ENCODE assay signal across 24 cellular contexts in the genomic region with DNA sequence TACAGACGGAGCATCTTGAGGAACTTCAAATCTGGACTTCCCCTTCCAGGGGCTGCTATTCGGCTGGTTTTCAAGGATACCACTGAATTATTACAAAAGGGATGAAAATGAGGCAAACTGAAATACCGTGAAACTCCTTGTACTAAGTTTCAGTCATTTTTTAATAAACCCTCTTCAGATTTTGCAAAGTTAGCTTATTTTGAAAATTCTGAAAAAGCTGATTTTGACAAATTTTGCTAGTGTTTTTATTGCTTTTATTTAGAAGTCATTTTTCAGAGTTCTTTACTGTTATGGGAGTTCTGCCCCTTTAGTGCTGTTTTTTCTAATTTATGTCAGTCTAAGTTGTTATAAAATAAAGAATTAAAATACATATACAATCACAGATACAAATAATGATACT.
A peak's percentile ranks its signal among the peaks of the same experiment; 100 is the strongest.
DNase-seq lines count a peak whose midpoint lies in the region; ATAC-seq, FAIRE-seq and TF ChIP-seq lines count a peak whose summit lies in the region.
"Had no signal": no experiment of that assay in that cellular context is flagged by ENCODE, and none has a peak within 500 bp of the region (broad histone marks: within the 10 kb centered on the region; RNA-seq: fewer than 3 reads in every experiment).

No MANE protein-coding gene starts in this region.

- H3K4me3 ChIP-seq in HepG2 (replicated peaks in 1 of 3; ENCODE audit: insufficient read depth in 1 of 3, low read depth in 2 of 3, low read length in 3 of 3), result no peak overlapping the region
- no peak overlapping the region for H3K4me3 ChIP-seq in right lobe of liver
- H3K4me3 ChIP-seq in NB4 (ENCODE audit: low read depth, low read length), result no peak overlapping the region
- H3K4me3 ChIP-seq in left ventricle myocardium inferior, result no peak overlapping the region
- H3K4me3 ChIP-seq: BLaER1, GM12878 had no signal

- 0% methylated on average over 3 of the region's 3 CpGs for WGBS in HepG2 (ENCODE audit: low lambda C conversion rate)
- 54% methylated on average over 3 of the region's 3 CpGs for WGBS in right lobe of liver (ENCODE audit: insufficient coverage, low coverage, low lambda C conversion rate, missing lambda C conversion rate)

- in situ Hi-C loops in HepG2 (cut with HindIII; ENCODE audit: extremely low pct_ligation_motif_present, low pct_unique_long_range_greater_than_20kb), result no loop called here

- H3K9me3 ChIP-seq in HepG2 (ENCODE audit: low read length) (peaks cover 40% of the 10 kb centered on the region), right lobe of liver (no peaks in the 10 kb centered on the region), left ventricle myocardium inferior (replicated peaks) (peaks cover 37% of the 10 kb centered on the region)
- H3K9me3 ChIP-seq: BE2C had no signal

- no peak for TF ChIP-seq RAD21 in HepG2 (CRISPR knock-in tag; IDR thresholded peaks at IDR 0.05)

- CTCF ChIA-PET in HepG2 (lab: Yijun Ruan, JAX; ENCODE audit: low intra/inter-chr PET ratio, low total read pairs), result no interaction called here

- FAIRE-seq in HepG2 (lab: Jason Lieb, UNC), result no peak
- FAIRE-seq: GM12878, GM12892, GM18507 had no signal

- H3K36me3 ChIP-seq in HepG2 (replicated peaks in 1 of 2; ENCODE audit: control insufficient read depth in 1 of 2, insufficient read depth in 2 of 2, low read length in 2 of 2), result no peaks in the 10 kb centered on the region
- H3K36me3 ChIP-seq in right lobe of liver, result no peaks in the 10 kb centered on the region
- H3K36me3 ChIP-seq in left ventricle myocardium inferior, result no peaks in the 10 kb centered on the region
- H3K36me3 ChIP-seq: BE2C had no signal

- H4K20me1 ChIP-seq in HepG2 (ENCODE audit: insufficient read depth, low read length), result no peaks in the 10 kb centered on the region
- H4K20me1 ChIP-seq: BLaER1 had no signal

- no TSS peak for BruUV-seq in HepG2 (replicated peaks; lab: Mats Ljungman, UMichigan)

- no peaks in the 10 kb centered on the region for H3K79me2 ChIP-seq in HepG2 (ENCODE audit: insufficient read depth, low read length)

- intact Hi-C loops in HepG2 (cut with micrococcal nuclease; ENCODE audit: unreplicated experiment), result no loop called here
- intact Hi-C loops in right lobe of liver (cut with DNase I), result no loop called here
- intact Hi-C loops in left ventricle myocardium inferior (cut with micrococcal nuclease), result no loop called here

- DNase-seq in HepG2 (ENCODE audit: low spot score) (no peak), right lobe of liver (no peak), NB4 (ENCODE audit: low read depth) (peak; percentile 12), left ventricle myocardium inferior (no peak)
- DNase-seq in activated CD4-positive, CD25-positive, alpha-beta regulatory T cell treated with anti-CD3 and anti-CD28 coated beads, Interleukin-2, amount 50 U/mL, for 72 hours, result no peak
- DNase-seq: ACHN; BE2C; C1 segment of cervical spinal cord; CD4-positive, alpha-beta memory T cell; CD4-positive, CD25-positive, alpha-beta regulatory T cell; CD8-positive, alpha-beta memory T cell; COR-L47; DMS 273 treated with DMSO at 0.1 percent for 48 hours; DMS153; DMS53; DMS79; DND-41; EL; GDM1 had no signal

- H3K4me2 ChIP-seq in HepG2 (ENCODE audit: low read depth, low read length), result no peak overlapping the region
- H3K4me2 ChIP-seq: BLaER1 had no signal

- TF ChIP-seq EP300 in HepG2 (IDR thresholded peaks at IDR 0.05; ENCODE audit: low read depth in 2 of 2, low read length in 2 of 2) (no peak), HepG2 (CRISPR knock-in tag; IDR thresholded peaks at IDR 0.05; ENCODE audit: borderline replicate concordance) (no peak)

- no peaks in the 10 kb centered on the region for H3K27me3 ChIP-seq in HepG2 (ENCODE audit: control insufficient read depth in 1 of 2, insufficient read depth in 2 of 2, low read length in 2 of 2)
- no peaks in the 10 kb centered on the region for H3K27me3 ChIP-seq in right lobe of liver
- H3K27me3 ChIP-seq in left ventricle myocardium inferior (ENCODE audit: low read depth), result no peaks in the 10 kb centered on the region
- H3K27me3 ChIP-seq: BE2C, BLaER1 had no signal

- ATAC-seq in HepG2 (no peak), right lobe of liver (no peak)
- ATAC-seq: GM12878 had no signal

- TF ChIP-seq CTCF in HepG2 (CRISPR knock-in tag; IDR thresholded peaks at IDR 0.05) (no peak), right lobe of liver (IDR thresholded peaks at IDR 0.05) (no peak), NB4 (IDR thresholded peaks at IDR 0.05; ENCODE audit: low read depth, low read length) (no peak), left ventricle myocardium inferior (IDR thresholded peaks at IDR 0.05; ENCODE audit: borderline replicate concordance) (no peak)

- POLR2A ChIA-PET in HepG2 (lab: Yijun Ruan, JAX), result no interaction called here

- H3K4me1 ChIP-seq in HepG2 (ENCODE audit: insufficient read depth, low read length) (no peaks in the 10 kb centered on the region), right lobe of liver (no peaks in the 10 kb centered on the region), left ventricle myocardium inferior (no peaks in the 10 kb centered on the region)
- H3K4me1 ChIP-seq: BE2C, BLaER1 had no signal

- no peak overlapping the region for H3K27ac ChIP-seq in HepG2 (ENCODE audit: extremely low read length, insufficient read depth, low read length)
- no peak overlapping the region for H3K27ac ChIP-seq in right lobe of liver
- no peak overlapping the region for H3K27ac ChIP-seq in left ventricle myocardium inferior (replicated peaks)
- H3K27ac ChIP-seq: 22Rv1, BLaER1 had no signal

- no peak for TF ChIP-seq POLR2A in HepG2 (IDR thresholded peaks at IDR 0.05; ENCODE audit: insufficient read depth in 1 of 2, low read depth in 2 of 2, low read length in 2 of 2)
- TF ChIP-seq POLR2A in right lobe of liver (IDR thresholded peaks at IDR 0.05), result no peak
- TF ChIP-seq POLR2A in NB4 (IDR thresholded peaks at IDR 0.05; ENCODE audit: extremely low read depth, insufficient read length), result no peak

- no peak overlapping the region for H3K9ac ChIP-seq in HepG2 (ENCODE audit: insufficient read depth, low read depth, low read length)
- H3K9ac ChIP-seq: BLaER1 had no signal

- no peak overlapping the region for H2AFZ ChIP-seq in HepG2 (ENCODE audit: low read length)

TF ChIP-seq in HepG2, 621 proteins besides CTCF, POLR2A, EP300 and RAD21:
- no peak for TF ChIP-seq IKZF1 (IDR thresholded peaks at IDR 0.05)
- TF ChIP-seq, protein P1, sequence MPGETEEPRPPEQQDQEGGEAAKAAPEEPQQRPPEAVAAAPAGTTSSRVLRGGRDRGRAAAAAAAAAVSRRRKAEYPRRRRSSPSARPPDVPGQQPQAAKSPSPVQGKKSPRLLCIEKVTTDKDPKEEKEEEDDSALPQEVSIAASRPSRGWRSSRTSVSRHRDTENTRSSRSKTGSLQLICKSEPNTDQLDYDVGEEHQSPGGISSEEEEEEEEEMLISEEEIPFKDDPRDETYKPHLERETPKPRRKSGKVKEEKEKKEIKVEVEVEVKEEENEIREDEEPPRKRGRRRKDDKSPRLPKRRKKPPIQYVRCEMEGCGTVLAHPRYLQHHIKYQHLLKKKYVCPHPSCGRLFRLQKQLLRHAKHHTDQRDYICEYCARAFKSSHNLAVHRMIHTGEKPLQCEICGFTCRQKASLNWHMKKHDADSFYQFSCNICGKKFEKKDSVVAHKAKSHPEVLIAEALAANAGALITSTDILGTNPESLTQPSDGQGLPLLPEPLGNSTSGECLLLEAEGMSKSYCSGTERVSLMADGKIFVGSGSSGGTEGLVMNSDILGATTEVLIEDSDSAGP (CRISPR knock-in tag; IDR thresholded peaks at IDR 0.05; ENCODE audit: borderline replicate concordance), result no peak
- peak; percentile 72 to 86 for TF ChIP-seq MAFK (conservative IDR thresholded peaks at IDR 0.05 in 1 of 2, IDR thresholded peaks at IDR 0.05 in 1 of 2; ENCODE audit: low read length in 2 of 2)
- no peak for TF ChIP-seq ZNF232 (CRISPR knock-in tag; IDR thresholded peaks at IDR 0.05; ENCODE audit: borderline replicate concordance)
- TF ChIP-seq KDM4B (CRISPR knock-in tag; IDR thresholded peaks at IDR 0.05), result no peak
- TF ChIP-seq MAFF (IDR thresholded peaks at IDR 0.05; ENCODE audit: low read depth, low read length), result peak; percentile 87
- TF ChIP-seq ZNF24 (IDR thresholded peaks at IDR 0.05), result no peak
